In genomic region chr7:148480479-148481146, GRCh38 we compare ENCODE assay signal across 2 cellular contexts.
TF ChIP-seq lines count a peak whose summit lies in the region.

No MANE protein-coding gene starts in this region.

TF ChIP-seq in H1, 55 proteins besides CTCF, POLR2A, EP300 and RAD21 (continues in another document):
- TF ChIP-seq POLR2AphosphoS5 (IDR thresholded peaks at IDR 0.05; ENCODE audit: low read depth, low read length) (no peak), GABPA (IDR thresholded peaks at IDR 0.05; ENCODE audit: borderline replicate concordance, insufficient read depth, low read length) (no peak), USF2 (IDR thresholded peaks at IDR 0.05; ENCODE audit: low read length) (no peak), YY1 (IDR thresholded peaks at IDR 0.05; ENCODE audit: low read depth, low read length) (no peak), SP1 (IDR thresholded peaks at IDR 0.05; ENCODE audit: low read depth, low read length) (no peak), KDM4A (IDR thresholded peaks at IDR 0.05; ENCODE audit: low read depth, low read length, severe bottlenecking) (no peak), PHF8 (conservative IDR thresholded peaks at IDR 0.05; ENCODE audit: low read depth, low read length) (no peak), NANOG (IDR thresholded peaks at IDR 0.05; ENCODE audit: insufficient read depth, low read depth, low read length, poor library complexity, severe bottlenecking) (no peak), RBBP5 (IDR thresholded peaks at IDR 0.05; ENCODE audit: borderline replicate concordance, low read depth, low read length) (no peak), HDAC2 (IDR thresholded peaks at IDR 0.05; ENCODE audit: borderline replicate concordance in 1 of 2, low read depth in 2 of 2, low read length in 2 of 2) (no peak), SIN3A (conservative IDR thresholded peaks at IDR 0.05 in 1 of 2, IDR thresholded peaks at IDR 0.05 in 1 of 2; ENCODE audit: low read depth in 1 of 2, low read length in 2 of 2) (no peak), TCF12 (IDR thresholded peaks at IDR 0.05; ENCODE audit: low read depth, low read length) (no peak), RXRA (IDR thresholded peaks at IDR 0.05; ENCODE audit: insufficient read depth, low read depth, low read length) (no peak), RNF2 (IDR thresholded peaks at IDR 0.05; ENCODE audit: borderline replicate concordance, low read depth, low read length, missing control alignments, poor library complexity, severe bottlenecking) (no peak)
- TF ChIP-seq, protein P1, sequence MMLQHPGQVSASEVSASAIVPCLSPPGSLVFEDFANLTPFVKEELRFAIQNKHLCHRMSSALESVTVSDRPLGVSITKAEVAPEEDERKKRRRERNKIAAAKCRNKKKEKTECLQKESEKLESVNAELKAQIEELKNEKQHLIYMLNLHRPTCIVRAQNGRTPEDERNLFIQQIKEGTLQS (IDR thresholded peaks at IDR 0.05; ENCODE audit: insufficient read depth, low read depth, low read length) = no peak
- TF ChIP-seq, protein P2, sequence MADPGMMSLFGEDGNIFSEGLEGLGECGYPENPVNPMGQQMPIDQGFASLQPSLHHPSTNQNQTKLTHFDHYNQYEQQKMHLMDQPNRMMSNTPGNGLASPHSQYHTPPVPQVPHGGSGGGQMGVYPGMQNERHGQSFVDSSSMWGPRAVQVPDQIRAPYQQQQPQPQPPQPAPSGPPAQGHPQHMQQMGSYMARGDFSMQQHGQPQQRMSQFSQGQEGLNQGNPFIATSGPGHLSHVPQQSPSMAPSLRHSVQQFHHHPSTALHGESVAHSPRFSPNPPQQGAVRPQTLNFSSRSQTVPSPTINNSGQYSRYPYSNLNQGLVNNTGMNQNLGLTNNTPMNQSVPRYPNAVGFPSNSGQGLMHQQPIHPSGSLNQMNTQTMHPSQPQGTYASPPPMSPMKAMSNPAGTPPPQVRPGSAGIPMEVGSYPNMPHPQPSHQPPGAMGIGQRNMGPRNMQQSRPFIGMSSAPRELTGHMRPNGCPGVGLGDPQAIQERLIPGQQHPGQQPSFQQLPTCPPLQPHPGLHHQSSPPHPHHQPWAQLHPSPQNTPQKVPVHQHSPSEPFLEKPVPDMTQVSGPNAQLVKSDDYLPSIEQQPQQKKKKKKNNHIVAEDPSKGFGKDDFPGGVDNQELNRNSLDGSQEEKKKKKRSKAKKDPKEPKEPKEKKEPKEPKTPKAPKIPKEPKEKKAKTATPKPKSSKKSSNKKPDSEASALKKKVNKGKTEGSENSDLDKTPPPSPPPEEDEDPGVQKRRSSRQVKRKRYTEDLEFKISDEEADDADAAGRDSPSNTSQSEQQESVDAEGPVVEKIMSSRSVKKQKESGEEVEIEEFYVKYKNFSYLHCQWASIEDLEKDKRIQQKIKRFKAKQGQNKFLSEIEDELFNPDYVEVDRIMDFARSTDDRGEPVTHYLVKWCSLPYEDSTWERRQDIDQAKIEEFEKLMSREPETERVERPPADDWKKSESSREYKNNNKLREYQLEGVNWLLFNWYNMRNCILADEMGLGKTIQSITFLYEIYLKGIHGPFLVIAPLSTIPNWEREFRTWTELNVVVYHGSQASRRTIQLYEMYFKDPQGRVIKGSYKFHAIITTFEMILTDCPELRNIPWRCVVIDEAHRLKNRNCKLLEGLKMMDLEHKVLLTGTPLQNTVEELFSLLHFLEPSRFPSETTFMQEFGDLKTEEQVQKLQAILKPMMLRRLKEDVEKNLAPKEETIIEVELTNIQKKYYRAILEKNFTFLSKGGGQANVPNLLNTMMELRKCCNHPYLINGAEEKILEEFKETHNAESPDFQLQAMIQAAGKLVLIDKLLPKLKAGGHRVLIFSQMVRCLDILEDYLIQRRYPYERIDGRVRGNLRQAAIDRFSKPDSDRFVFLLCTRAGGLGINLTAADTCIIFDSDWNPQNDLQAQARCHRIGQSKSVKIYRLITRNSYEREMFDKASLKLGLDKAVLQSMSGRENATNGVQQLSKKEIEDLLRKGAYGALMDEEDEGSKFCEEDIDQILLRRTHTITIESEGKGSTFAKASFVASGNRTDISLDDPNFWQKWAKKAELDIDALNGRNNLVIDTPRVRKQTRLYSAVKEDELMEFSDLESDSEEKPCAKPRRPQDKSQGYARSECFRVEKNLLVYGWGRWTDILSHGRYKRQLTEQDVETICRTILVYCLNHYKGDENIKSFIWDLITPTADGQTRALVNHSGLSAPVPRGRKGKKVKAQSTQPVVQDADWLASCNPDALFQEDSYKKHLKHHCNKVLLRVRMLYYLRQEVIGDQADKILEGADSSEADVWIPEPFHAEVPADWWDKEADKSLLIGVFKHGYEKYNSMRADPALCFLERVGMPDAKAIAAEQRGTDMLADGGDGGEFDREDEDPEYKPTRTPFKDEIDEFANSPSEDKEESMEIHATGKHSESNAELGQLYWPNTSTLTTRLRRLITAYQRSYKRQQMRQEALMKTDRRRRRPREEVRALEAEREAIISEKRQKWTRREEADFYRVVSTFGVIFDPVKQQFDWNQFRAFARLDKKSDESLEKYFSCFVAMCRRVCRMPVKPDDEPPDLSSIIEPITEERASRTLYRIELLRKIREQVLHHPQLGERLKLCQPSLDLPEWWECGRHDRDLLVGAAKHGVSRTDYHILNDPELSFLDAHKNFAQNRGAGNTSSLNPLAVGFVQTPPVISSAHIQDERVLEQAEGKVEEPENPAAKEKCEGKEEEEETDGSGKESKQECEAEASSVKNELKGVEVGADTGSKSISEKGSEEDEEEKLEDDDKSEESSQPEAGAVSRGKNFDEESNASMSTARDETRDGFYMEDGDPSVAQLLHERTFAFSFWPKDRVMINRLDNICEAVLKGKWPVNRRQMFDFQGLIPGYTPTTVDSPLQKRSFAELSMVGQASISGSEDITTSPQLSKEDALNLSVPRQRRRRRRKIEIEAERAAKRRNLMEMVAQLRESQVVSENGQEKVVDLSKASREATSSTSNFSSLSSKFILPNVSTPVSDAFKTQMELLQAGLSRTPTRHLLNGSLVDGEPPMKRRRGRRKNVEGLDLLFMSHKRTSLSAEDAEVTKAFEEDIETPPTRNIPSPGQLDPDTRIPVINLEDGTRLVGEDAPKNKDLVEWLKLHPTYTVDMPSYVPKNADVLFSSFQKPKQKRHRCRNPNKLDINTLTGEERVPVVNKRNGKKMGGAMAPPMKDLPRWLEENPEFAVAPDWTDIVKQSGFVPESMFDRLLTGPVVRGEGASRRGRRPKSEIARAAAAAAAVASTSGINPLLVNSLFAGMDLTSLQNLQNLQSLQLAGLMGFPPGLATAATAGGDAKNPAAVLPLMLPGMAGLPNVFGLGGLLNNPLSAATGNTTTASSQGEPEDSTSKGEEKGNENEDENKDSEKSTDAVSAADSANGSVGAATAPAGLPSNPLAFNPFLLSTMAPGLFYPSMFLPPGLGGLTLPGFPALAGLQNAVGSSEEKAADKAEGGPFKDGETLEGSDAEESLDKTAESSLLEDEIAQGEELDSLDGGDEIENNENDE (IDR thresholded peaks at IDR 0.05; ENCODE audit: insufficient replicate concordance, low read length) = no peak

TF ChIP-seq in GM12891, 5 proteins besides CTCF, POLR2A, EP300 and RAD21:
- TF ChIP-seq TAF1 (IDR thresholded peaks at IDR 0.05; ENCODE audit: low read depth, low read length) = no peak
- no peak for TF ChIP-seq SPI1 (IDR thresholded peaks at IDR 0.05; ENCODE audit: low read depth, low read length)
- no peak for TF ChIP-seq POU2F2 (IDR thresholded peaks at IDR 0.05; ENCODE audit: low read depth, low read length)
